In genomic region chr14:68358978-68359861, GRCh38 we compare ENCODE assay signal across 9 cellular contexts.
DNase-seq lines count a peak whose midpoint lies in the region; ATAC-seq and TF ChIP-seq lines count a peak whose summit lies in the region.
"Had no signal": no experiment of that assay in that cellular context is flagged by ENCODE, and none has a peak within 500 bp of the region (broad histone marks: within the 10 kb centered on the region; RNA-seq: fewer than 3 reads in every experiment).

No MANE protein-coding gene starts in this region.

- intact Hi-C loops in activated CD4-positive, alpha-beta T cell treated with anti-CD3 and anti-CD28 coated beads for 36 hours (cut with DNase I, micrococcal nuclease), result no loop called here
- intact Hi-C loops in naive thymus-derived CD4-positive, alpha-beta T cell (cut with micrococcal nuclease), result no loop called here

- no peak for ATAC-seq in activated CD4-positive, alpha-beta T cell treated with anti-CD3 and anti-CD28 coated beads for 36 hours
- ATAC-seq in naive thymus-derived CD4-positive, alpha-beta T cell, result no peak
- ATAC-seq in HG02571 (IDR thresholded peaks at IDR 0.05; ENCODE audit: unreplicated experiment), result no peak

- H3K36me3 Mint-ChIP-seq in activated CD4-positive, alpha-beta T cell treated with anti-CD3 and anti-CD28 coated beads for 36 hours (ENCODE audit: low read depth), result no peaks in the 10 kb centered on the region
- H3K36me3 Mint-ChIP-seq in brain, result peaks cover 9% of the 10 kb centered on the region
- peaks cover 0 to 8% (median 8%) of the 10 kb centered on the region in 5 donors for H3K36me3 Mint-ChIP-seq in naive thymus-derived CD4-positive, alpha-beta T cell
- no peaks in the 10 kb centered on the region for H3K36me3 Mint-ChIP-seq in T-helper 2 cell treated with Interferon-gamma antibody and Interleukin-4, amounts not matched to agents 5 μg/mL and 100 μg/mL, for 36 hours (ENCODE audit: low read depth)

- no peak for TF ChIP-seq CTCF in brain (conservative IDR thresholded peaks at IDR 0.05)

- H3K27me3 ChIP-seq in naive thymus-derived CD4-positive, alpha-beta T cell (ENCODE audit: control insufficient read depth in 2 of 2, insufficient read depth in 2 of 2, low read length in 2 of 2), result no peaks in the 10 kb centered on the region
- no peaks in the 10 kb centered on the region for H3K27me3 ChIP-seq in thymus (ENCODE audit: control insufficient read depth, insufficient read depth)

- CTCF ChIA-PET in activated CD4-positive, alpha-beta T cell treated with anti-CD3 and anti-CD28 coated beads for 36 hours (lab: Charles Lee), result interaction anchor here (0.9 kb wide), 1 partner anchor 110 kb away, joined by 3 read pairs; no protein-coding TSS in a partner anchor
- CTCF ChIA-PET in naive thymus-derived CD4-positive, alpha-beta T cell (lab: Charles Lee), result interaction anchor here (0.7 kb wide), 2 partner anchors 18 to 455 kb away, joined by 3 to 4 read pairs; no protein-coding TSS in a partner anchor

- POLR2A ChIA-PET in activated CD4-positive, alpha-beta T cell treated with anti-CD3 and anti-CD28 coated beads for 36 hours (lab: Charles Lee), result no interaction called here
- POLR2A ChIA-PET in naive thymus-derived CD4-positive, alpha-beta T cell (lab: Charles Lee), result interaction anchor here (1.3 kb wide), 1 partner anchor 10 kb away, joined by 3 read pairs; no protein-coding TSS in a partner anchor

- H3K4me1 Mint-ChIP-seq in activated CD4-positive, alpha-beta T cell treated with anti-CD3 and anti-CD28 coated beads for 36 hours, result peaks cover 28% of the 10 kb centered on the region
- peaks cover 59% of the 10 kb centered on the region for H3K4me1 Mint-ChIP-seq in brain
- H3K4me1 Mint-ChIP-seq in naive thymus-derived CD4-positive, alpha-beta T cell, result peaks cover 20 to 64% (median 39%) of the 10 kb centered on the region in 7 donors
- H3K4me1 Mint-ChIP-seq in T-helper 2 cell treated with Interferon-gamma antibody and Interleukin-4, amounts not matched to agents 5 μg/mL and 100 μg/mL, for 36 hours (ENCODE audit: low read depth), result peaks cover 3% of the 10 kb centered on the region

- no peak for DNase-seq in activated CD4-positive, alpha-beta T cell treated with anti-CD3 and anti-CD28 coated beads for 36 hours
- DNase-seq in activated CD4-positive, alpha-beta T cell treated with anti-CD3 and anti-CD28 coated beads for 4 hours, result no peak
- DNase-seq in naive thymus-derived CD4-positive, alpha-beta T cell, result no peak
- DNase-seq in SW 1271 (lab: John Stamatoyannopoulos, UW), result no peak
- no peak for DNase-seq in T-helper 2 cell treated with Interferon-gamma antibody and Interleukin-4, amounts not matched to agents 5 μg/mL and 100 μg/mL, for 36 hours (ENCODE audit: low spot score)
- DNase-seq: NCI-H1105 had no signal

- peaks cover 0 to 20% of the 10 kb centered on the region in 2 donors for H3K4me1 ChIP-seq in naive thymus-derived CD4-positive, alpha-beta T cell (ENCODE audit: control insufficient read depth in 2 of 2, insufficient read depth in 2 of 2, low read length in 2 of 2)
- no peaks in the 10 kb centered on the region for H3K4me1 ChIP-seq in thymus (ENCODE audit: control insufficient read depth, insufficient read depth, low read length)

- WGBS in thymus, result 81% methylated on average over 13 of the region's 13 CpGs

- H3K9me3 ChIP-seq in naive thymus-derived CD4-positive, alpha-beta T cell (ENCODE audit: control insufficient read depth in 2 of 3, low read length in 3 of 3), result no peaks in the 10 kb centered on the region
- H3K9me3 ChIP-seq in thymus (ENCODE audit: control insufficient read depth), result no peaks in the 10 kb centered on the region

- no peak overlapping the region for H3K4me3 ChIP-seq in naive thymus-derived CD4-positive, alpha-beta T cell (ENCODE audit: low read length)
- no peak overlapping the region for H3K4me3 ChIP-seq in thymus (ENCODE audit: low read length)

- H3K27ac Mint-ChIP-seq in activated CD4-positive, alpha-beta T cell treated with anti-CD3 and anti-CD28 coated beads for 36 hours, result peak overlapping the region; percentile 20
- peak overlapping the region; percentile 54 to 99 (median 87) for H3K27ac Mint-ChIP-seq in brain
- H3K27ac Mint-ChIP-seq in naive thymus-derived CD4-positive, alpha-beta T cell, result peak overlapping the region in 8 of 9 donors; percentile 30 to 92 (median 82)
- no peak overlapping the region for H3K27ac Mint-ChIP-seq in T-helper 2 cell treated with Interferon-gamma antibody and Interleukin-4, amounts not matched to agents 5 μg/mL and 100 μg/mL, for 36 hours

- no peaks in the 10 kb centered on the region for H3K27me3 Mint-ChIP-seq in activated CD4-positive, alpha-beta T cell treated with anti-CD3 and anti-CD28 coated beads for 36 hours
- H3K27me3 Mint-ChIP-seq in brain, result no peaks in the 10 kb centered on the region
- no peaks in the 10 kb centered on the region for H3K27me3 Mint-ChIP-seq in naive thymus-derived CD4-positive, alpha-beta T cell
- H3K27me3 Mint-ChIP-seq in T-helper 2 cell treated with Interferon-gamma antibody and Interleukin-4, amounts not matched to agents 5 μg/mL and 100 μg/mL, for 36 hours (ENCODE audit: low read depth), result no peaks in the 10 kb centered on the region

- H3K9me3 Mint-ChIP-seq in activated CD4-positive, alpha-beta T cell treated with anti-CD3 and anti-CD28 coated beads for 36 hours (ENCODE audit: low read depth), result no peaks in the 10 kb centered on the region
- peaks cover 4 to 8% (median 4%) of the 10 kb centered on the region in 5 experiments for H3K9me3 Mint-ChIP-seq in brain
- H3K9me3 Mint-ChIP-seq in naive thymus-derived CD4-positive, alpha-beta T cell, result no peaks in the 10 kb centered on the region
- no peaks in the 10 kb centered on the region for H3K9me3 Mint-ChIP-seq in T-helper 2 cell treated with Interferon-gamma antibody and Interleukin-4, amounts not matched to agents 5 μg/mL and 100 μg/mL, for 36 hours

- H3K4me3 Mint-ChIP-seq in activated CD4-positive, alpha-beta T cell treated with anti-CD3 and anti-CD28 coated beads for 36 hours, result no peak overlapping the region
- peak overlapping the region in 1 of 5 experiments; percentile 6 for H3K4me3 Mint-ChIP-seq in brain
- H3K4me3 Mint-ChIP-seq in naive thymus-derived CD4-positive, alpha-beta T cell, result peak overlapping the region in 7 of 10 donors; percentile 29 to 65 (median 38)
- no peak overlapping the region for H3K4me3 Mint-ChIP-seq in T-helper 2 cell treated with Interferon-gamma antibody and Interleukin-4, amounts not matched to agents 5 μg/mL and 100 μg/mL, for 36 hours

- H3K36me3 ChIP-seq in naive thymus-derived CD4-positive, alpha-beta T cell (ENCODE audit: control insufficient read depth in 2 of 3, insufficient read depth in 3 of 3, low read length in 3 of 3), result no peaks in the 10 kb centered on the region
- H3K36me3 ChIP-seq in thymus (ENCODE audit: control insufficient read depth, insufficient read depth), result no peaks in the 10 kb centered on the region

- no peak overlapping the region for H3K27ac ChIP-seq in naive thymus-derived CD4-positive, alpha-beta T cell (ENCODE audit: low read depth, low read length)
- peak overlapping the region; percentile 76 for H3K27ac ChIP-seq in thymus (ENCODE audit: low read depth)

Comparison
In these comparisons a context has a peak if more than half of its experiments do, and no peak if none do; other contexts are left out.
1. H3K4me3 Mint-ChIP-seq: peak in naive thymus-derived CD4-positive, alpha-beta T cell (7 of 10); none in activated CD4-positive, alpha-beta T cell treated with anti-CD3 and anti-CD28 coated beads for 36 hours (single experiment) and T-helper 2 cell treated with Interferon-gamma antibody and Interleukin-4, amounts not matched to agents 5 μg/mL and 100 μg/mL, for 36 hours (single experiment).